In genomic region chr1:218498061-218498938, GRCh38 we compare ENCODE assay signal across 11 cellular contexts.
DNase-seq lines count a peak whose midpoint lies in the region; ATAC-seq and TF ChIP-seq lines count a peak whose summit lies in the region.
"Had no signal": no experiment of that assay in that cellular context is flagged by ENCODE, and none has a peak within 500 bp of the region (broad histone marks: within the 10 kb centered on the region; RNA-seq: fewer than 3 reads in every experiment).

No MANE protein-coding gene starts in this region.

- no peaks in the 10 kb centered on the region for H3K9me3 ChIP-seq in PC-3 (ENCODE audit: low read length)

- ATAC-seq in PC-3 (peak; percentile 44), HG02623 (IDR thresholded peaks at IDR 0.05; ENCODE audit: unreplicated experiment) (no peak), HG03095 (IDR thresholded peaks at IDR 0.05; ENCODE audit: unreplicated experiment) (no peak)

- intact Hi-C loops in PC-3 (cut with micrococcal nuclease): loop anchor here (5.0 to 10.0 kb wide), 3 partner anchors 167 to 397 kb away; no protein-coding TSS in a partner anchor

- peak overlapping the region in 1 of 3 experiments; percentile 23 for H3K4me3 Mint-ChIP-seq in nephron
- H3K4me3 Mint-ChIP-seq: immature natural killer cell had no signal

- H3K27ac ChIP-seq in PC-3 (ENCODE audit: low read length): peak overlapping the region; percentile 74

- no peaks in the 10 kb centered on the region for H3K79me2 ChIP-seq in PC-3 (ENCODE audit: low read length)

- peaks cover 10% of the 10 kb centered on the region for H3K4me1 Mint-ChIP-seq in nephron
- H3K4me1 Mint-ChIP-seq: immature natural killer cell had no signal

- POLR2A ChIA-PET in PC-3 (lab: Charles Lee; ENCODE audit: unreplicated experiment): interaction anchor here (0.5 to 0.7 kb wide), 4 partner anchors 22 to 237 kb away, joined by 3 to 4 read pairs (median 3); no protein-coding TSS in a partner anchor

- TF ChIP-seq CTCF in PC-3 (conservative IDR thresholded peaks at IDR 0.05; ENCODE audit: low read depth, low read length) (no peak), epithelial cell of proximal tubule (conservative IDR thresholded peaks at IDR 0.05; ENCODE audit: low read depth, low read length) (no peak), nephron (IDR thresholded peaks at IDR 0.05; ENCODE audit: unreplicated experiment in 3 of 3) (no peak)

- H3K9ac ChIP-seq in PC-3 (ENCODE audit: low read length): peak overlapping the region; percentile 32

- peaks cover 9% of the 10 kb centered on the region for H3F3A ChIP-seq in PC-3 (ENCODE audit: low read length, unreplicated experiment)

- peak overlapping the region; percentile 45 for H2AFZ ChIP-seq in PC-3 (ENCODE audit: low read length)

- peaks cover 52% of the 10 kb centered on the region for H3K4me1 ChIP-seq in PC-3 (ENCODE audit: insufficient read depth, low read length)

- H3K27me3 Mint-ChIP-seq in nephron (ENCODE audit: low read depth): peaks cover 3% of the 10 kb centered on the region

- BruUV-seq in PC-3 (replicated peaks; lab: Mats Ljungman, UMichigan): TSS peak; percentile 70

- H3K9me2 ChIP-seq in PC-3 (replicated peaks; ENCODE audit: low read length): no peaks in the 10 kb centered on the region

- no peaks in the 10 kb centered on the region for H3K27me3 ChIP-seq in PC-3 (ENCODE audit: low read length)

- peak overlapping the region in 2 of 3 experiments; percentile 26 to 35 for H3K27ac Mint-ChIP-seq in nephron
- H3K27ac Mint-ChIP-seq: immature natural killer cell had no signal

- H4K20me1 ChIP-seq in PC-3 (ENCODE audit: low read length): no peaks in the 10 kb centered on the region

- CTCF ChIA-PET in PC-3 (lab: Charles Lee): interaction anchor here (0.5 to 1.1 kb wide), 2 partner anchors 23 to 39 kb away, joined by 3 read pairs; no protein-coding TSS in a partner anchor

- no peaks in the 10 kb centered on the region for H3K36me3 Mint-ChIP-seq in nephron (ENCODE audit: low read depth)
- H3K36me3 Mint-ChIP-seq: immature natural killer cell had no signal

- peak overlapping the region; percentile 51 for H3K4me3 ChIP-seq in PC-3 (ENCODE audit: low read length)
- H3K4me3 ChIP-seq in epithelial cell of proximal tubule (ENCODE audit: low read depth, low read length): peak overlapping the region; percentile 30

- DNase-seq in AG08396 (ENCODE audit: low spot score) (peak; percentile 28), PC-3 (peak; percentile 88), epithelial cell of proximal tubule (ENCODE audit: low read depth) (no peak), Ammon's horn (ENCODE audit: low spot score) (no peak), NCI-H187 (lab: John Stamatoyannopoulos, UW) (no peak)
- DNase-seq: activated naive CD4-positive, alpha-beta T cell treated with Interleukin-2 at 50 U/mL for 16 hours; DMS 273 treated with DMSO at 0.1 percent for 48 hours; immature natural killer cell had no signal

- peak overlapping the region; percentile 74 for H3K4me2 ChIP-seq in PC-3 (ENCODE audit: low read length)

- no peaks in the 10 kb centered on the region for H3K9me3 Mint-ChIP-seq in nephron

- no peaks in the 10 kb centered on the region for H3K36me3 ChIP-seq in PC-3 (ENCODE audit: low read depth, low read length)

Comparison
In these comparisons a context has a peak if more than half of its experiments do, and no peak if none do; other contexts are left out.
1. DNase-seq: peak in AG08396 (single experiment) and PC-3 (single experiment); none in epithelial cell of proximal tubule (single experiment), Ammon's horn (single experiment) and NCI-H187 (0 of 2).